In genomic region chr4:148299337-148299736, GRCh38 we compare ENCODE assay signal across 18 cellular contexts.
"Had no signal": no experiment of that assay in that cellular context is flagged by ENCODE, and none has a peak within 500 bp of the region (broad histone marks: within the 10 kb centered on the region; RNA-seq: fewer than 3 reads in every experiment).

No MANE protein-coding gene starts in this region.

- H3K4me3 ChIP-seq: coronary artery, dorsolateral prefrontal cortex, esophagus muscularis mucosa, gastroesophageal sphincter, heart left ventricle, hepatocyte, left lung, lower lobe of right lung had no signal

- H3K9me3 ChIP-seq: esophagus muscularis mucosa, gastroesophageal sphincter had no signal

- H3K27ac Mint-ChIP-seq: immature natural killer cell, mesothelial cell of epicardium had no signal

- H3K4me3 Mint-ChIP-seq: immature natural killer cell, mesothelial cell of epicardium had no signal

- H3K4me1 ChIP-seq: esophagus muscularis mucosa, foreskin keratinocyte, gastroesophageal sphincter, heart left ventricle, left lung, lower lobe of right lung had no signal

- ATAC-seq: foreskin keratinocyte, gastroesophageal sphincter, heart left ventricle, left cardiac atrium, left lung, lower lobe of right lung had no signal

- H3K36me3 ChIP-seq: esophagus muscularis mucosa, gastroesophageal sphincter, heart left ventricle, left lung, lower lobe of right lung had no signal

- H3K4me1 Mint-ChIP-seq: immature natural killer cell, mesothelial cell of epicardium had no signal

- DNase-seq: dermis blood vessel endothelial cell; dorsolateral prefrontal cortex; effector CD4-positive, alpha-beta T cell; effector memory CD4-positive, alpha-beta T cell; foreskin keratinocyte; heart left ventricle; hypothalamus; immature natural killer cell; islet precursor cell; left cardiac atrium; left lung; lower lobe of right lung; mesenchymal stem cell had no signal
